Comparison of ENCODE assay signal across 6 cellular contexts in the genomic region with DNA sequence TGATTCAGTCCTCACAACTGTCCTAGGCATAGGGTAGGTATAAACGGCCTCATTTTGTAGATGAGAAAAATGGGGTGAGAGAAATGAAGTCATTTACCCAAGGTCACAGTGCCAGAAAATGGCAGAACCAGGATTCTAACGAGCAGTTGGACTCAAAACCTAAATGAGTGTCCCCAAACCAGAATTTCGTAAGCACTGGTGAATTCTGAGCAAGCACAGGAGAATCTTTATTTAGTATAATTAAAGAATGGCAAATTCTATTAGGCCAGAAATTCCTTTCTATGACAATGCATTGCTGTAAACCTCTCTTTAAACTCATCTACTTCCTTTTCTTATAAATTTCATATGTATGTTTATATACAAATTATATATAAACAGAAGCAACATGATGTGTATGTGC.
DNase-seq lines count a peak whose midpoint lies in the region; ATAC-seq, FAIRE-seq and TF ChIP-seq lines count a peak whose summit lies in the region.
"Not testable (repeated sequence)": the region's sequence is repeated elsewhere in the genome, so short reads cannot be mapped to it uniquely, and the experiment has no call there.

No MANE protein-coding gene starts in this region.

- intact Hi-C loops in IMR-90 (cut with micrococcal nuclease), result not testable (repeated sequence)
- intact Hi-C loops in endothelial cell of umbilical vein (cut with micrococcal nuclease), result loop anchor here (5.0 kb wide), 1 partner anchor 36 kb away; no protein-coding TSS in a partner anchor

- no CpG with 5 or more reads among the region's 3 CpGs for WGBS in IMR-90 (ENCODE audit: extremely low coverage in 2 of 2, insufficient read length in 1 of 2), 2 experiments

- H3K4ac ChIP-seq in IMR-90 (ENCODE audit: low read depth, low read length), result not testable (repeated sequence)

- H3K4me1 ChIP-seq in IMR-90 (ENCODE audit: control insufficient read depth, insufficient read depth, low read length); RWPE2 (ENCODE audit: insufficient read depth, poor library complexity, severe bottlenecking): not testable (repeated sequence)
- H3K4me1 ChIP-seq in endothelial cell of umbilical vein (ENCODE audit: control insufficient read depth, extremely low read depth, insufficient read depth, low read length) (peaks cover 44% of the 10 kb centered on the region), osteoblast (ENCODE audit: insufficient read depth, low read length) (peaks cover 19% of the 10 kb centered on the region)

- H3K4me3 ChIP-seq in IMR-90 (ENCODE audit: insufficient read depth, low read depth, low read length); RWPE2 (ENCODE audit: severe bottlenecking); brain microvascular endothelial cell (ENCODE audit: low read depth, low read length); endothelial cell of umbilical vein (replicated peaks in 1 of 3; ENCODE audit: insufficient read depth in 1 of 3, low read depth in 1 of 3, low read length in 3 of 3); osteoblast (ENCODE audit: insufficient read depth, low read length): not testable (repeated sequence)

- peak overlapping the region; percentile 46 for H2BK5ac ChIP-seq in IMR-90 (ENCODE audit: low read depth, low read length, poor library complexity, severe bottlenecking)

- not testable (repeated sequence) for FAIRE-seq in endothelial cell of umbilical vein (lab: Jason Lieb, UNC)

- H3K9me1 ChIP-seq in IMR-90 (ENCODE audit: insufficient read depth, low read length); endothelial cell of umbilical vein (replicated peaks; ENCODE audit: control insufficient read depth, extremely low read depth, insufficient read depth, low read length): not testable (repeated sequence)

- not testable (repeated sequence) for TF ChIP-seq RAD21 in IMR-90 (IDR thresholded peaks at IDR 0.05; ENCODE audit: low read length)

- not testable (repeated sequence) for H3K9me3 ChIP-seq in IMR-90 (ENCODE audit: control insufficient read depth, insufficient read depth, low read length); RWPE2 (ENCODE audit: severe bottlenecking); endothelial cell of umbilical vein (replicated peaks; ENCODE audit: control insufficient read depth, insufficient read depth, low read length); osteoblast (ENCODE audit: low read depth, low read length)

- H2AK9ac ChIP-seq in IMR-90 (replicated peaks; ENCODE audit: low read depth, low read length, poor library complexity), result not testable (repeated sequence)

- not testable (repeated sequence) for H2BK120ac ChIP-seq in IMR-90 (ENCODE audit: low read depth, low read length)

- H4K20me1 ChIP-seq in IMR-90 (ENCODE audit: insufficient read depth, low read length); endothelial cell of umbilical vein (replicated peaks; ENCODE audit: control insufficient read depth, extremely low read depth, insufficient read depth, low read length); osteoblast (ENCODE audit: insufficient read depth, low read length): not testable (repeated sequence)

- not testable (repeated sequence) for H2BK15ac ChIP-seq in IMR-90 (ENCODE audit: low read depth, low read length)

- H3K4me2 ChIP-seq in IMR-90 (ENCODE audit: low read depth, low read length) (peak overlapping the region; percentile 6; the same call in 1 of the 2 replicates), endothelial cell of umbilical vein (ENCODE audit: insufficient read depth, low read length) (peak overlapping the region; percentile 70)
- not testable (repeated sequence) for H3K4me2 ChIP-seq in osteoblast (ENCODE audit: insufficient read depth, low read length)

- ATAC-seq in IMR-90 (ENCODE audit: low read depth), result peak; percentile 10; the same call in 1 of the 2 replicates
- not testable (repeated sequence) for ATAC-seq in RWPE2 (ENCODE audit: low read depth)

- 0 out of 4 replicates have a peak overlapping the region, but pooled peaks of 1 of the 2 experiments have one; percentile 21 for H4K8ac ChIP-seq in IMR-90 (ENCODE audit: low read depth in 2 of 2, low read length in 2 of 2)

- not testable (repeated sequence) for H3K27me3 ChIP-seq in IMR-90 (ENCODE audit: control insufficient read depth, insufficient read depth, low read length); RWPE2 (ENCODE audit: insufficient read depth, poor library complexity, severe bottlenecking); brain microvascular endothelial cell (replicated peaks); endothelial cell of umbilical vein (ENCODE audit: control insufficient read depth in 2 of 2, insufficient read depth in 2 of 2, low read length in 2 of 2); osteoblast (ENCODE audit: insufficient read depth, low read length)

- H3K79me2 ChIP-seq in endothelial cell of umbilical vein (ENCODE audit: control insufficient read depth, insufficient read depth, low read length); osteoblast (ENCODE audit: insufficient read depth, low read length): not testable (repeated sequence)

- POLR2A ChIA-PET in IMR-90 (lab: Charles Lee; ENCODE audit: unreplicated experiment); endothelial cell of umbilical vein (lab: Charles Lee): not testable (repeated sequence)

- not testable (repeated sequence) for H3K23ac ChIP-seq in IMR-90 (ENCODE audit: low read depth, low read length)

- not testable (repeated sequence) for H3K79me1 ChIP-seq in IMR-90 (ENCODE audit: low read depth in 1 of 2, low read length in 2 of 2)

- peak overlapping the region; percentile 26; the same call in 1 of the 2 replicates for H2BK20ac ChIP-seq in IMR-90 (ENCODE audit: low read depth, low read length)

- TF ChIP-seq POLR2A in IMR-90 (IDR thresholded peaks at IDR 0.05; ENCODE audit: low read depth, low read length); endothelial cell of umbilical vein (IDR thresholded peaks at IDR 0.05; ENCODE audit: low read depth, low read length): not testable (repeated sequence)

- TF ChIP-seq CTCF in IMR-90 (conservative IDR thresholded peaks at IDR 0.05; ENCODE audit: low read depth, low read length); RWPE2 (IDR thresholded peaks at IDR 0.05; ENCODE audit: poor library complexity, severe bottlenecking); brain microvascular endothelial cell (IDR thresholded peaks at IDR 0.05; ENCODE audit: low read depth, low read length, missing control alignments); endothelial cell of umbilical vein (IDR thresholded peaks at IDR 0.05; ENCODE audit: extremely low read depth in 1 of 2, insufficient read depth in 1 of 2, low read depth in 1 of 2, low read length in 2 of 2); osteoblast (IDR thresholded peaks at IDR 0.05; ENCODE audit: extremely low read depth, low read depth, low read length): not testable (repeated sequence)

- not testable (repeated sequence) for H2AFZ ChIP-seq in IMR-90 (replicated peaks; ENCODE audit: low read length, poor library complexity); endothelial cell of umbilical vein (ENCODE audit: low read depth, low read length); osteoblast (ENCODE audit: low read length)

- not testable (repeated sequence) for H4K91ac ChIP-seq in IMR-90 (ENCODE audit: insufficient read depth, low read depth, low read length)

- not testable (repeated sequence) for H3K36me3 ChIP-seq in IMR-90 (ENCODE audit: control insufficient read depth, insufficient read depth, low read length); RWPE2 (ENCODE audit: low read depth); brain microvascular endothelial cell (replicated peaks); endothelial cell of umbilical vein (ENCODE audit: control insufficient read depth in 2 of 2, extremely low read depth in 1 of 2, insufficient read depth in 2 of 2, low read length in 2 of 2); osteoblast (ENCODE audit: insufficient read depth, low read length)

- CTCF ChIA-PET in IMR-90 (lab: Yijun Ruan, JAX), result not testable (repeated sequence)
- CTCF ChIA-PET in endothelial cell of umbilical vein (lab: Charles Lee), result interaction anchor here (0.9 to 1.2 kb wide), 2 partner anchors 24 to 94 kb away, joined by 3 read pairs; no protein-coding TSS in a partner anchor

- BruUV-seq in IMR-90 (replicated peaks; lab: Mats Ljungman, UMichigan); endothelial cell of umbilical vein (replicated peaks; lab: Mats Ljungman, UMichigan): not testable (repeated sequence)

- DNase-seq in EL, result peak; percentile 17
- DNase-seq in IMR-90; RWPE2 (ENCODE audit: low spot score); brain microvascular endothelial cell; endothelial cell of umbilical vein (ENCODE audit: low read depth, low spot score); osteoblast (ENCODE audit: insufficient read length, low spot score, missing footprints): not testable (repeated sequence)

- dilution Hi-C loops in IMR-90 (cut with HindIII; ENCODE audit: low sequenced_read_pairs, unreplicated experiment); endothelial cell of umbilical vein (cut with MboI; ENCODE audit: extremely low pct_ligation_motif_present, low sequenced_read_pairs): not testable (repeated sequence)

- H3K9ac ChIP-seq in IMR-90 (ENCODE audit: low read depth, low read length), result not testable (repeated sequence)
- H3K9ac ChIP-seq in endothelial cell of umbilical vein (replicated peaks; ENCODE audit: extremely low read depth, insufficient read depth, low read length), result peak overlapping the region; percentile 16

- H4K5ac ChIP-seq in IMR-90 (ENCODE audit: low read depth, low read length), result not testable (repeated sequence)

- H3K14ac ChIP-seq in IMR-90 (replicated peaks; ENCODE audit: low read depth, low read length), result 0 out of 2 replicates have a peak overlapping the region, but pooled peaks have one; percentile 31

- H2AK5ac ChIP-seq in IMR-90 (ENCODE audit: low read depth, low read length), result not testable (repeated sequence)

- not testable (repeated sequence) for H3K56ac ChIP-seq in IMR-90 (ENCODE audit: extremely low read depth, insufficient read depth, low read length)

- peak overlapping the region; percentile 11; the same call in 1 of the 2 replicates for H3K18ac ChIP-seq in IMR-90 (ENCODE audit: low read depth, low read length)

- not testable (repeated sequence) for H3K27ac ChIP-seq in IMR-90 (ENCODE audit: insufficient read depth, low read length)
- peak overlapping the region; percentile 63 for H3K27ac ChIP-seq in RWPE2 (ENCODE audit: poor library complexity, severe bottlenecking)
- peak overlapping the region; percentile 80 for H3K27ac ChIP-seq in brain microvascular endothelial cell
- H3K27ac ChIP-seq in endothelial cell of umbilical vein (ENCODE audit: insufficient read depth, low read depth, low read length), result peak overlapping the region; percentile 65
- H3K27ac ChIP-seq in osteoblast (ENCODE audit: low read depth, low read length), result peak overlapping the region; percentile 54

- in situ Hi-C loops in IMR-90 (cut with MboI; ENCODE audit: low sequenced_read_pairs); brain microvascular endothelial cell (cut with HindIII; ENCODE audit: low pct_ligation_motif_present, low sequenced_read_pairs): not testable (repeated sequence)
